In the genomic region with DNA sequence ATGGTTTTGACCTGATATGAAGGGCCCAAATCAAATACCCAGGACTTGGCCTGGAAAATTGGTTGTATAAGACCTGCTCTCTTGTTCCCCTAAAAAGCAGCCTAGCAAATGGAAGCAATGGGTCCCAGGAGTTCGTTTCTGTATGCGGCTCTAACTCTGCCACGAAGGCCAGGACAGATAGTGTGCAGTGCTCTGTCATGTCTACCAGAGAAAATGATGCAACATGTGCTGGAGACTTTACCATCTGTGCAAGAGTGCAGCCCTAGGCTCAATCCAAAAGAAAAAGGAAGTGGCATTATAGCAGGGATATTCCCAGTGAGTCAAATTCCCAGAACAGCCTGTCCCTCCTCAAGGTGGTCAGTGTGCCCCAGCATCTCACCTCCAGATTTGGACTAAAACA, we compare ENCODE assay signal across 7 cellular contexts.
DNase-seq lines count a peak whose midpoint lies in the region; ATAC-seq and TF ChIP-seq lines count a peak whose summit lies in the region.

No MANE protein-coding gene starts in this region.

- H3K4me2 ChIP-seq in OCI-LY7 (ENCODE audit: low read length) = peak overlapping the region; percentile 45; the same call in 1 of the 2 replicates

- POLR2A ChIA-PET in OCI-LY7 (lab: Charles Lee) = interaction anchor here (0.7 to 2.1 kb wide), 4 partner anchors 9 to 223 kb away, joined by 3 to 7 read pairs (median 3); no protein-coding TSS in a partner anchor

- H3K4me3 ChIP-seq in OCI-LY7 (ENCODE audit: low read depth, low read length, poor library complexity, severe bottlenecking) (no peak overlapping the region), fibroblast of villous mesenchyme (ENCODE audit: low read depth, low read length) (no peak overlapping the region)

- no peaks in the 10 kb centered on the region for H3K9me2 ChIP-seq in OCI-LY7 (ENCODE audit: insufficient read depth, low read length)

- peak overlapping the region; percentile 93 for H2AFZ ChIP-seq in OCI-LY7 (ENCODE audit: low read length)

- no TSS peak for BruUV-seq in OCI-LY7 (replicated peaks; lab: Mats Ljungman, UMichigan)

- DNase-seq in OCI-LY7 (ENCODE audit: low spot score) (no peak), fibroblast of villous mesenchyme (ENCODE audit: low read depth) (peak; percentile 63), DMS53 treated with DMSO at 0.1 percent for 48 hours (lab: John Stamatoyannopoulos, UW; ENCODE audit: unreplicated experiment) (no peak), cerebellar nuclear complex (lab: John Stamatoyannopoulos, UW) (no peak), nucleus accumbens (lab: John Stamatoyannopoulos, UW) (no peak)

- H3K27ac ChIP-seq in OCI-LY7 (ENCODE audit: low read depth, low read length, poor library complexity, severe bottlenecking) = no peak overlapping the region

- intact Hi-C loops in OCI-LY7 (cut with micrococcal nuclease; ENCODE audit: unreplicated experiment) = loop anchor here (5.0 kb wide), 1 partner anchor 409 kb away; a partner anchor contains a TSS

- H3K36me3 ChIP-seq in OCI-LY7 (ENCODE audit: insufficient read depth, low read length) = no peaks in the 10 kb centered on the region

- TF ChIP-seq CTCF in OCI-LY7 (conservative IDR thresholded peaks at IDR 0.05; ENCODE audit: low read length) (no peak), fibroblast of villous mesenchyme (IDR thresholded peaks at IDR 0.05; ENCODE audit: insufficient read depth, low read depth, low read length) (no peak)

- H3K79me2 ChIP-seq in OCI-LY7 (ENCODE audit: insufficient read depth, low read depth, low read length) = no peaks in the 10 kb centered on the region

- H3K4me1 ChIP-seq in OCI-LY7 (ENCODE audit: insufficient read depth, low read length, poor library complexity, severe bottlenecking) = peaks cover 31% of the 10 kb centered on the region

- H4K20me1 ChIP-seq in OCI-LY7 (ENCODE audit: insufficient read depth, low read length) = no peaks in the 10 kb centered on the region

- ATAC-seq in GM18909 (IDR thresholded peaks at IDR 0.05; ENCODE audit: poor library complexity, unreplicated experiment) = peak; percentile 20
- ATAC-seq in HG02763 (IDR thresholded peaks at IDR 0.05; ENCODE audit: unreplicated experiment) = peak; percentile 15

- CTCF ChIA-PET in OCI-LY7 (lab: Charles Lee; ENCODE audit: unreplicated experiment) = no interaction called here

- no peaks in the 10 kb centered on the region for H3K9me3 ChIP-seq in OCI-LY7 (ENCODE audit: low read length)
